Comparison of ENCODE assay signal across 33 cellular contexts in genomic region chr1:239785576-239785975, GRCh38.
"Had no signal": no experiment of that assay in that cellular context is flagged by ENCODE, and none has a peak within 500 bp of the region (broad histone marks: within the 10 kb centered on the region; RNA-seq: fewer than 3 reads in every experiment).

No MANE protein-coding gene starts in this region.

- H3K27me3 ChIP-seq: MG63 had no signal

- DNase-seq: Karpas-422, Kasumi-1, MG63, MM.1S, MV-4-11, NCI-H1048, NCI-H1092, NCI-H1092 treated with DMSO at 0.1 percent for 48 hours, NCI-H1105, NCI-H1105 treated with DMSO at 0.1 percent for 48 hours, NCI-H1417, NCI-H1417 treated with DMSO at 0.1 percent for 48 hours, NCI-H1436, NCI-H1436 treated with DMSO at 0.1 percent for 48 hours, NCI-H146, NCI-H1694, NCI-H1694 treated with DMSO at 0.1 percent for 48 hours, NCI-H187, NCI-H187 treated with DMSO at 0.1 percent for 48 hours, NCI-H1930, NCI-H2029, NCI-H2029 treated with DMSO at 0.1 percent for 48 hours, NCI-H2081, NCI-H2081 treated with DMSO at 0.1 percent for 48 hours, NCI-H2107, NCI-H2171, NCI-H2171 treated with DMSO at 0.1 percent for 48 hours, NCI-H2227 treated with DMSO at 0.1 percent for 48 hours, NCI-H226, NCI-H345, NCI-H510A, NCI-H510A treated with DMSO at 0.1 percent for 48 hours had no signal

- H3K9me3 ChIP-seq: MG63 had no signal

- H3K4me3 ChIP-seq: MG63 had no signal

- H3K36me3 ChIP-seq: MG63 had no signal

- H3K27ac ChIP-seq: KMS-11 had no signal
